Comparison of ENCODE assay signal across 15 cellular contexts in the genomic region with DNA sequence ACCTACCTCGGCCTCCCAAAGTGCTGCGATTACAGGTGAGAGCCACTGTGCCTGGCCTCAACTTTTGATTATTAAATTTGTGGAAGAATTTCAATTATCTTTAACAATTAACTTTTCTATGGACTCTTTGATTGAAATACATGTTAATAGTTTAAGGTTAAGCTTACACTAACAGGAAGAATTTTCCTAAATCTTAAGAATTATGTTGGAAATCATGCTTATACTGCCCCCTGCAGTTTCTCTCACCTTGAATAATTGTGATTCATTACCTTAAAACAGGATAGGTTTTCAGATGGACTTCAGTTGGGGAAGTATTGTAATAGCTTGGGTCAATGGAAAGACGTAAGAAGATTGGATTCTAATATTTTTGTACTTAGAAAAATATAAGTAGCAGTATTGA. TPM values are rescaled to one million over a fixed set of nuclear protein-coding genes. Genes with fewer than 3 reads are reported as not detected.
DNase-seq lines count a peak whose midpoint lies in the region; ATAC-seq and TF ChIP-seq lines count a peak whose summit lies in the region.
"Not testable (repeated sequence)": the region's sequence is repeated elsewhere in the genome, so short reads cannot be mapped to it uniquely, and the experiment has no call there.
"Had no signal": no experiment of that assay in that cellular context is flagged by ENCODE, and none has a peak within 500 bp of the region (broad histone marks: within the 10 kb centered on the region; RNA-seq: fewer than 3 reads in every experiment).

No MANE protein-coding gene starts in this region.

- not testable (repeated sequence) for H4K20me1 ChIP-seq in SK-N-SH (ENCODE audit: insufficient read depth)

- not testable (repeated sequence) for H2AFZ ChIP-seq in SK-N-SH (ENCODE audit: low read depth)

- not testable (repeated sequence) for H3K27ac Mint-ChIP-seq in CD4-positive, alpha-beta T cell; chondrocyte (ENCODE audit: unreplicated experiment); glutamatergic neuron (ENCODE audit: unreplicated experiment); type B pancreatic cell

- H3K9me3 ChIP-seq in CD4-positive, alpha-beta T cell (ENCODE audit: control insufficient read depth, low read length); SK-N-SH; lung (ENCODE audit: control insufficient read depth in 2 of 2, insufficient read depth in 1 of 2, low read length in 1 of 2): not testable (repeated sequence)

- CTCF ChIA-PET in CD4-positive, alpha-beta T cell (lab: Charles Lee); SK-N-SH (lab: Yijun Ruan, JAX): not testable (repeated sequence)

- not testable (repeated sequence) for DNase-seq in CD4-positive, alpha-beta T cell; SK-N-SH; chondrocyte (ENCODE audit: low spot score); glutamatergic neuron; lung (ENCODE audit: low spot score); type B pancreatic cell (ENCODE audit: extremely low spot score, unreplicated experiment)
- DNase-seq in HT-29 (ENCODE audit: low spot score) (peak; percentile 7), NCI-H526 treated with DMSO at 0.1 percent for 48 hours (lab: John Stamatoyannopoulos, UW) (peak; percentile 6)

- WGBS in SK-N-SH (ENCODE audit: low lambda C conversion rate), result 67% methylated on average over 3 of the region's 3 CpGs
- 85 to 89% methylated on average over 3 of the region's 3 CpGs for WGBS in lung, 2 donors

- not testable (repeated sequence) for TF ChIP-seq EP300 in SK-N-SH (IDR thresholded peaks at IDR 0.05; ENCODE audit: borderline replicate concordance in 1 of 2, low read depth in 1 of 2, low read length in 1 of 2)

- not testable (repeated sequence) for ATAC-seq in CD4-positive, alpha-beta T cell (ENCODE audit: poor library complexity); lung (ENCODE audit: insufficient read depth, low FRiP score)

- H3K9ac ChIP-seq in SK-N-SH, result not testable (repeated sequence)

- POLR2A ChIA-PET in CD4-positive, alpha-beta T cell (lab: Charles Lee); SK-N-SH (lab: Yijun Ruan, JAX): not testable (repeated sequence)

- not testable (repeated sequence) for H3K27ac ChIP-seq in CD4-positive, alpha-beta T cell (ENCODE audit: low read depth, low read length); SK-N-SH (ENCODE audit: low read depth in 2 of 2, low read length in 1 of 2); lung (ENCODE audit: low read depth in 1 of 2, low read length in 1 of 2)

- not testable (repeated sequence) for H3K4me3 ChIP-seq in SK-N-SH (ENCODE audit: low read depth in 2 of 2, low read length in 1 of 2); lung

- H3F3A ChIP-seq in SK-N-SH (replicated peaks; ENCODE audit: insufficient read depth), result not testable (repeated sequence)

- not testable (repeated sequence) for H3K36me3 Mint-ChIP-seq in CD4-positive, alpha-beta T cell (ENCODE audit: low read depth); chondrocyte (ENCODE audit: low read depth); glutamatergic neuron (ENCODE audit: unreplicated experiment); type B pancreatic cell

- not testable (repeated sequence) for H3K4me3 Mint-ChIP-seq in CD4-positive, alpha-beta T cell; chondrocyte (ENCODE audit: unreplicated experiment); glutamatergic neuron (ENCODE audit: unreplicated experiment); type B pancreatic cell

- H3K4me2 ChIP-seq in SK-N-SH, result not testable (repeated sequence)

- intact Hi-C loops in CD4-positive, alpha-beta T cell (cut with DNase I, micrococcal nuclease), result loop anchor here in 1 of 2 experiments (10.0 kb wide), 1 partner anchor 181 kb away; no protein-coding TSS in a partner anchor

- not testable (repeated sequence) for H3K4me1 Mint-ChIP-seq in CD4-positive, alpha-beta T cell (ENCODE audit: low read depth); chondrocyte (ENCODE audit: low read depth); type B pancreatic cell (ENCODE audit: unreplicated experiment)
- H3K4me1 Mint-ChIP-seq in glutamatergic neuron (ENCODE audit: low read depth, unreplicated experiment), result peaks cover 12% of the 10 kb centered on the region

- H3K9me2 ChIP-seq in SK-N-SH, result not testable (repeated sequence)

- H3K27me3 Mint-ChIP-seq in CD4-positive, alpha-beta T cell, result peaks cover 21% of the 10 kb centered on the region
- H3K27me3 Mint-ChIP-seq in chondrocyte (ENCODE audit: low read depth); glutamatergic neuron (ENCODE audit: unreplicated experiment): not testable (repeated sequence)
- H3K27me3 Mint-ChIP-seq in type B pancreatic cell, result peaks cover 14% of the 10 kb centered on the region

- not testable (repeated sequence) for H3K9me3 Mint-ChIP-seq in CD4-positive, alpha-beta T cell; chondrocyte (ENCODE audit: low read depth); glutamatergic neuron (ENCODE audit: unreplicated experiment); type B pancreatic cell

- TF ChIP-seq CTCF in CD4-positive, alpha-beta T cell (IDR thresholded peaks at IDR 0.05), result peak; percentile 14
- TF ChIP-seq CTCF in SK-N-SH (IDR thresholded peaks at IDR 0.05) (peak; percentile 44), chondrocyte (IDR thresholded peaks at IDR 0.05) (peak; percentile 78), glutamatergic neuron (IDR thresholded peaks at IDR 0.05; ENCODE audit: partially characterized antibody, unreplicated experiment) (peak; percentile 47), lung (IDR thresholded peaks at IDR 0.05; ENCODE audit: control extremely low read depth, extremely low read depth) (peak; percentile 7), type B pancreatic cell (conservative IDR thresholded peaks at IDR 0.05) (peak; percentile 62)

- H3K27me3 ChIP-seq in CD4-positive, alpha-beta T cell (ENCODE audit: control insufficient read depth, insufficient read depth, low read length); SK-N-SH (ENCODE audit: insufficient read depth); lung (ENCODE audit: control insufficient read depth, insufficient read depth): not testable (repeated sequence)

- H3K4me1 ChIP-seq in SK-N-SH (ENCODE audit: control insufficient read depth in 1 of 2, insufficient read depth in 2 of 2, low read depth in 1 of 2, low read length in 1 of 2); lung (ENCODE audit: control insufficient read depth in 2 of 2, insufficient read depth in 2 of 2, low read length in 2 of 2): not testable (repeated sequence)

- H3K36me3 ChIP-seq in SK-N-SH (replicated peaks in 1 of 2; ENCODE audit: control insufficient read depth in 1 of 2, insufficient read depth in 2 of 2, low read length in 1 of 2); lung (ENCODE audit: control insufficient read depth in 2 of 2, insufficient read depth in 2 of 2, low read length in 2 of 2): not testable (repeated sequence)

- TF ChIP-seq RAD21 in SK-N-SH (IDR thresholded peaks at IDR 0.05; ENCODE audit: low read length), result peak; percentile 29; the same call in 1 of the 2 replicates

- not testable (repeated sequence) for H3K79me2 ChIP-seq in SK-N-SH (ENCODE audit: insufficient read depth)

RNA-seq across cellular contexts. Expression of gene GOLGA6L7, which starts 54.2 kb away (rescaled TPM):
- total RNA-seq in CD4-positive, alpha-beta T cell, result not detected
- not detected in 2 replicates for total RNA-seq in HT-29 (2014; rRNA removed; shearing (Covaris generic))
- polyA plus RNA-seq in SK-N-SH (2012; rRNA removed) (not detected in 2 replicates), lung (not detected)
- polyA plus RNA-seq in SK-N-SH (2012; cell fraction: cytosol; rRNA removed), result not detected in 2 replicates
- polyA plus RNA-seq in SK-N-SH (2012; cell fraction: nucleus; rRNA removed), result not detected in 2 replicates
- total RNA-seq in chondrocyte (not detected in 3 replicates), glutamatergic neuron (ENCODE audit: unreplicated experiment) (not detected), lung (not detected), type B pancreatic cell (ENCODE audit: low replicate concordance) (not detected in 2 replicates)
- total RNA-seq: activated CD4-positive, alpha-beta memory T cell treated with anti-CD3 and anti-CD28 coated beads, Interleukin-2, amount 10 ng/mL, durations not matched to agents 7 days and 5 days; H4; myocyte; occipital lobe; right atrium auricular region; Right ventricle myocardium superior; tibial nerve had no signal

Comparison
In these comparisons a context has a peak if more than half of its experiments do, and no peak if none do; other contexts are left out.
1. CTCF ChIP-seq: peak in every context shown above with its lines; median percentile 78 in chondrocyte; 62 in type B pancreatic cell; 47 in glutamatergic neuron; 44 in SK-N-SH; 14 in CD4-positive, alpha-beta T cell; 7 in lung.